Comparison of ENCODE assay signal across 8 cellular contexts in the genomic region with DNA sequence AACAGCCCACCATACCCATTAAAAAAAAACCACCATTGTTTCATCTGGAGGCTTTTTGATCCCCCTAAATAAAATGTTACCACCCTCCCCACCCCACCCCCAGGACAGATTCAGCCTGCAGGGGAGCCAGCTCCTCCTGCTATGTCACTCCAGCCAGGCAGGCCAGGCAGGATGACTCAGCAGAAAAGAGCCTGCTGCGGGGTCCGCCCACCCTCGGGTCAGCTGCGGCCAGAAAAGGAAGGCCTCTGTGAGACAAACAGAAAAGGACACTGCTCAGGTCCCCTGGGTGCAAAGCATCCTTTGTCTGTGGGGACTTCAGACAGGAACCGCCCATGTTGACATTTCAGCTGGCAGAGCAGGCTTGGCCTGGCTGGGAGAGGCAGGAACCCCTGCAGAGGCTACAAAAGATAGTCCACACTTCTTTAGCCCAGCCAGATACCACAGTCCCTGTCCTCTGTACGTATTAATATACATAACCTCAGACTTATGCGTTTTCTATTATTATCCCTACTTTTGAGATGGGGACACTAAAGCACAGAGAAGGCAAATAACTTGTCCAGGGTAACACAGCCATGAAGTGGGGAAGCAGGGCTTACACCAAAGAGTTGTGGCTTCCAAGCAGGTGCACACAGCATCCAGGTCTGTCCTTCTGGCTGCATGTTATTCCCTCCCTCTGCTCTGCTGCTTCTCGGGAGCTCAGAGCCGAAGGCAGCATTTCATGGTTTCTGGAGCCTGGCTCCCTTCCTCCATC.
DNase-seq lines count a peak whose midpoint lies in the region; ATAC-seq and TF ChIP-seq lines count a peak whose summit lies in the region.

No MANE protein-coding gene starts in this region.

- CTCF ChIA-PET in WTC11 (lab: Charles Lee) = interaction anchor here (0.6 to 1.0 kb wide), 2 partner anchors 107 to 179 kb away, joined by 3 read pairs; no protein-coding TSS in a partner anchor

- intact Hi-C loops in Right ventricle myocardium superior (cut with DNase I) (no loop called here), prostate gland (cut with DNase I) (loop anchor here (5.0 kb wide), 1 partner anchor 143 kb away; no protein-coding TSS in a partner anchor)

- no peak overlapping the region for H3K27ac Mint-ChIP-seq in WTC11

- H3K4me1 ChIP-seq in prostate gland (replicated peaks) = peaks cover 21% of the 10 kb centered on the region

- TF ChIP-seq CTCF in HFF-Myc (IDR thresholded peaks at IDR 0.05; ENCODE audit: low read depth, low read length, missing control alignments) (no peak), LNCaP clone FGC (IDR thresholded peaks at IDR 0.05; ENCODE audit: control insufficient read depth, extremely low read depth, insufficient read depth) (no peak), WTC11 (IDR thresholded peaks at IDR 0.05) (no peak), prostate gland (IDR thresholded peaks at IDR 0.05) (peak in 3 of 4 experiments; percentile 15 to 41 (median 20))

- TF ChIP-seq POLR2A in GM18505 (IDR thresholded peaks at IDR 0.05; ENCODE audit: borderline replicate concordance, extremely low read depth, insufficient read depth, insufficient read length) (no peak), prostate gland (IDR thresholded peaks at IDR 0.05) (no peak)

- no peaks in the 10 kb centered on the region for H3K36me3 Mint-ChIP-seq in WTC11

- peaks cover 17% of the 10 kb centered on the region for H3K9me3 Mint-ChIP-seq in WTC11

- DNase-seq in HFF-Myc (ENCODE audit: extremely low read depth, low read depth) = peak; percentile 32
- peak; percentile 96 for DNase-seq in LNCaP clone FGC (ENCODE audit: low read depth)
- peak; percentile 61 for DNase-seq in WTC11 (ENCODE audit: low spot score)
- peak; percentile 91 for DNase-seq in Right ventricle myocardium superior
- DNase-seq in prostate gland (ENCODE audit: low spot score) = peak; percentile 94
- DNase-seq in stimulated activated CD4-positive, alpha-beta T cell treated with anti-CD3 and anti-CD28 coated beads, Interleukin-1b, Interleukin-23, amount 100 ng/mL, for 48 hours = no peak
- DNase-seq in DMS79 (lab: John Stamatoyannopoulos, UW) = no peak

- POLR2A ChIA-PET in WTC11 (lab: Charles Lee) = interaction anchor here (0.6 kb wide), 1 partner anchor 117 kb away, joined by 3 read pairs; no protein-coding TSS in a partner anchor

- H3K27me3 Mint-ChIP-seq in WTC11 (ENCODE audit: low read depth) = no peaks in the 10 kb centered on the region

- H3K4me3 Mint-ChIP-seq in WTC11 = no peak overlapping the region

- H3K4me3 ChIP-seq in HFF-Myc (replicated peaks; ENCODE audit: low read depth, low read length) = no peak overlapping the region
- no peak overlapping the region for H3K4me3 ChIP-seq in LNCaP clone FGC (ENCODE audit: low read depth, low read length)
- no peak overlapping the region for H3K4me3 ChIP-seq in prostate gland

- peaks cover 33% of the 10 kb centered on the region for H3K4me1 Mint-ChIP-seq in WTC11

- no peaks in the 10 kb centered on the region for H3K9me3 ChIP-seq in prostate gland

- H3K27me3 ChIP-seq in prostate gland (replicated peaks; ENCODE audit: insufficient read depth) = no peaks in the 10 kb centered on the region

- 26% methylated on average over 9 of the region's 9 CpGs for WGBS in prostate gland

- ATAC-seq in GM18505 (IDR thresholded peaks at IDR 0.05; ENCODE audit: unreplicated experiment) = peak; percentile 82
- ATAC-seq in WTC11 = peak; percentile 79
- ATAC-seq in Right ventricle myocardium superior (ENCODE audit: poor library complexity) = peak; percentile 84

- H3K36me3 ChIP-seq in prostate gland = no peaks in the 10 kb centered on the region

- H3K27ac ChIP-seq in prostate gland = peak overlapping the region; percentile 31 to 64

TF ChIP-seq in WTC11, 78 proteins besides CTCF, POLR2A, EP300 and RAD21:
- TF ChIP-seq, protein P1, sequence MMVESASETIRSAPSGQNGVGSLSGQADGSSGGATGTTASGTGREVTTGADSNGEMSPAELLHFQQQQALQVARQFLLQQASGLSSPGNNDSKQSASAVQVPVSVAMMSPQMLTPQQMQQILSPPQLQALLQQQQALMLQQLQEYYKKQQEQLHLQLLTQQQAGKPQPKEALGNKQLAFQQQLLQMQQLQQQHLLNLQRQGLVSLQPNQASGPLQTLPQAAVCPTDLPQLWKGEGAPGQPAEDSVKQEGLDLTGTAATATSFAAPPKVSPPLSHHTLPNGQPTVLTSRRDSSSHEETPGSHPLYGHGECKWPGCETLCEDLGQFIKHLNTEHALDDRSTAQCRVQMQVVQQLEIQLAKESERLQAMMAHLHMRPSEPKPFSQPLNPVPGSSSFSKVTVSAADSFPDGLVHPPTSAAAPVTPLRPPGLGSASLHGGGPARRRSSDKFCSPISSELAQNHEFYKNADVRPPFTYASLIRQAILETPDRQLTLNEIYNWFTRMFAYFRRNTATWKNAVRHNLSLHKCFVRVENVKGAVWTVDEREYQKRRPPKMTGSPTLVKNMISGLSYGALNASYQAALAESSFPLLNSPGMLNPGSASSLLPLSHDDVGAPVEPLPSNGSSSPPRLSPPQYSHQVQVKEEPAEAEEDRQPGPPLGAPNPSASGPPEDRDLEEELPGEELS (CRISPR knock-in tag; IDR thresholded peaks at IDR 0.05) = no peak
- TF ChIP-seq NFE2L1 (CRISPR knock-in tag; IDR thresholded peaks at IDR 0.05) = peak; percentile 91
- TF ChIP-seq CDX4 (CRISPR knock-in tag; IDR thresholded peaks at IDR 0.05; ENCODE audit: borderline replicate concordance) = no peak
- TF ChIP-seq SP1 (CRISPR knock-in tag; conservative IDR thresholded peaks at IDR 0.05) = 0 out of 2 replicates have a peak, but pooled peaks have one; percentile 19
- peak; percentile 22; the same call in 1 of the 2 replicates for TF ChIP-seq ZNF423 (CRISPR knock-in tag; IDR thresholded peaks at IDR 0.05)
- TF ChIP-seq ZNF317 (CRISPR knock-in tag; IDR thresholded peaks at IDR 0.05; ENCODE audit: borderline replicate concordance, low read depth) = no peak
- no peak for TF ChIP-seq TEAD4 (CRISPR knock-in tag; IDR thresholded peaks at IDR 0.05)
- TF ChIP-seq, protein P2, sequence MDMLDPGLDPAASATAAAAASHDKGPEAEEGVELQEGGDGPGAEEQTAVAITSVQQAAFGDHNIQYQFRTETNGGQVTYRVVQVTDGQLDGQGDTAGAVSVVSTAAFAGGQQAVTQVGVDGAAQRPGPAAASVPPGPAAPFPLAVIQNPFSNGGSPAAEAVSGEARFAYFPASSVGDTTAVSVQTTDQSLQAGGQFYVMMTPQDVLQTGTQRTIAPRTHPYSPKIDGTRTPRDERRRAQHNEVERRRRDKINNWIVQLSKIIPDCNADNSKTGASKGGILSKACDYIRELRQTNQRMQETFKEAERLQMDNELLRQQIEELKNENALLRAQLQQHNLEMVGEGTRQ (CRISPR knock-in tag; IDR thresholded peaks at IDR 0.05) = no peak

Comparison
In these comparisons a context has a peak if more than half of its experiments do, and no peak if none do; other contexts are left out.
1. DNase-seq: peak in HFF-Myc (single experiment), LNCaP clone FGC (single experiment), WTC11 (single experiment), Right ventricle myocardium superior (single experiment) and prostate gland (single experiment); none in stimulated activated CD4-positive, alpha-beta T cell treated with anti-CD3 and anti-CD28 coated beads, Interleukin-1b, Interleukin-23, amount 100 ng/mL, for 48 hours (single experiment) and DMS79 (single experiment).
2. CTCF ChIP-seq: peak in prostate gland (3 of 4); none in HFF-Myc (single experiment), LNCaP clone FGC (single experiment) and WTC11 (single experiment).
3. Peak in every context shown above with its lines, with median percentiles within 50 percentile points of each other: ATAC-seq.